ENCODE assay signal across 24 cellular contexts in genomic region chr18:71077451-71077850, GRCh38.
"Had no signal": no experiment of that assay in that cellular context is flagged by ENCODE, and none has a peak within 500 bp of the region (broad histone marks: within the 10 kb centered on the region; RNA-seq: fewer than 3 reads in every experiment).

No MANE protein-coding gene starts in this region.

- H3K4me3 ChIP-seq: ovary, psoas muscle, right lobe of liver, sigmoid colon, stomach, thoracic aorta, thyroid gland, tibial nerve, upper lobe of left lung, vagina had no signal

- H3K9ac ChIP-seq: parathyroid adenoma had no signal

- ATAC-seq: natural killer cell treated with Interleukin-12 subunit alpha and Interleukin-12 subunit beta and Interleukin-15 and Interleukin-18, amount 100 ng/mL, for 72 hours; psoas muscle; right cardiac atrium; right lobe of liver; stimulated activated effector memory CD8-positive, alpha-beta T cell treated with anti-CD3 and anti-CD28 coated beads, Interleukin-12 subunit alpha, Interleukin-12 subunit beta, amount 100 ng/mL, for 72 hours; stimulated activated naive B cell treated with anti-CD40 and anti-IgM and Interleukin-4, amounts not matched to agents 10 μg/mL and 1 μg/mL and 100 μg/mL, for 72 hours had no signal

- H3K36me3 ChIP-seq: ovary, right lobe of liver, sigmoid colon, stomach, thoracic aorta, thyroid gland, tibial nerve, upper lobe of left lung, vagina had no signal

- H3K79me2 ChIP-seq: parathyroid adenoma had no signal

- H3K4me1 ChIP-seq: parathyroid adenoma, psoas muscle, right lobe of liver, sigmoid colon, stomach, thyroid gland, tibial nerve, upper lobe of left lung, vagina had no signal

- H2AFZ ChIP-seq: parathyroid adenoma had no signal

- H3K27me3 ChIP-seq: ovary, right lobe of liver, sigmoid colon, stomach, thyroid gland, tibial nerve, upper lobe of left lung, vagina had no signal

- H3K27ac ChIP-seq: ovary, parathyroid adenoma, psoas muscle, right lobe of liver, sigmoid colon, stomach, thoracic aorta, thyroid gland, tibial nerve, upper lobe of left lung, vagina had no signal

- H3K9me3 ChIP-seq: ovary, psoas muscle, right lobe of liver, sigmoid colon, thoracic aorta, thyroid gland, tibial nerve, upper lobe of left lung, vagina had no signal

- DNase-seq: nephron progenitor cell; occipital lobe; ovary; psoas muscle; right cardiac atrium; right lobe of liver; sigmoid colon; small intestine; stimulated activated CD4-positive, alpha-beta T cell treated with anti-CD3 and anti-CD28 coated beads, Interleukin-15, amount 100 ng/mL, for 24 hours; stimulated activated CD4-positive, alpha-beta T cell treated with anti-CD3 and anti-CD28 coated beads, Interleukin-2, amount 100 ng/mL, for 24 hours; stimulated activated CD4-positive, alpha-beta T cell treated with anti-CD3 and anti-CD28 coated beads, Interleukin-2, amount 100 ng/mL, for 48 hours; stimulated activated CD4-positive, alpha-beta T cell treated with anti-CD3 and anti-CD28 coated beads, Interleukin-4, amount 100 ng/mL, for 24 hours; stimulated activated naive B cell treated with anti-CD40 and anti-IgM and Interleukin-4, amounts not matched to agents 10 μg/mL and 1 μg/mL and 100 μg/mL, for 72 hours; stimulated activated naive CD4-positive, alpha-beta T cell treated with Interleukin-2 at 50 U/mL for 16 hours; stomach; thyroid gland; trophoblast cell; upper lobe of left lung had no signal
